Comparison of ENCODE assay signal across 8 cellular contexts in genomic region chr6:27517928-27518787, GRCh38. TPM values are rescaled to one million over a fixed set of nuclear protein-coding genes. Genes with fewer than 3 reads are reported as not detected.
A peak's percentile ranks its signal among the peaks of the same experiment; 100 is the strongest.
DNase-seq lines count a peak whose midpoint lies in the region; ATAC-seq, FAIRE-seq and TF ChIP-seq lines count a peak whose summit lies in the region.

No MANE protein-coding gene starts in this region.

- peaks cover 21% of the 10 kb centered on the region for H3K4me1 Mint-ChIP-seq in CD14-positive monocyte
- peaks cover 10% of the 10 kb centered on the region for H3K4me1 Mint-ChIP-seq in osteocyte (ENCODE audit: unreplicated experiment)

- no peak for FAIRE-seq in RCC 7860 (lab: Jason Lieb, UNC)

- H3K27ac Mint-ChIP-seq in CD14-positive monocyte (no peak overlapping the region), osteocyte (ENCODE audit: unreplicated experiment) (peak overlapping the region; percentile 79)

- DNase-seq in CD14-positive monocyte (ENCODE audit: low spot score) (no peak), HFF-Myc (ENCODE audit: extremely low read depth, low read depth) (no peak), SK-N-DZ (ENCODE audit: low spot score) (peak; percentile 22), epithelial cell of esophagus (ENCODE audit: low read depth) (no peak), osteocyte (ENCODE audit: extremely low spot score, unreplicated experiment) (no peak), RCC 7860 (ENCODE audit: low spot score) (no peak), NCI-H187 (lab: John Stamatoyannopoulos, UW) (no peak)

- H3K9me3 Mint-ChIP-seq in CD14-positive monocyte (peaks cover 0 to 5% (median 0%) of the 10 kb centered on the region in 7 donors), osteocyte (ENCODE audit: unreplicated experiment) (no peaks in the 10 kb centered on the region)

- H3K4me3 ChIP-seq in HFF-Myc (replicated peaks; ENCODE audit: low read depth, low read length) (peak overlapping the region; percentile 65), epithelial cell of esophagus (ENCODE audit: low read length) (peak overlapping the region; percentile 92)

- ATAC-seq in HG03039 (IDR thresholded peaks at IDR 0.05; ENCODE audit: unreplicated experiment) = no peak

- TF ChIP-seq CTCF in CD14-positive monocyte (IDR thresholded peaks at IDR 0.05) (no peak), HFF-Myc (IDR thresholded peaks at IDR 0.05; ENCODE audit: low read depth, low read length, missing control alignments) (no peak), epithelial cell of esophagus (IDR thresholded peaks at IDR 0.05; ENCODE audit: insufficient read depth, low read depth, low read length, missing control alignments) (no peak), osteocyte (IDR thresholded peaks at IDR 0.05) (no peak)

- H3K27me3 Mint-ChIP-seq in CD14-positive monocyte (ENCODE audit: low read depth in 3 of 3) (peaks cover 35 to 47% (median 41%) of the 10 kb centered on the region in 3 donors), osteocyte (ENCODE audit: unreplicated experiment) (peaks cover 44% of the 10 kb centered on the region)

- H3K4me3 Mint-ChIP-seq in CD14-positive monocyte = peak overlapping the region; percentile 84 to 97
- peak overlapping the region; percentile 78 for H3K4me3 Mint-ChIP-seq in osteocyte (ENCODE audit: unreplicated experiment)

- H3K36me3 Mint-ChIP-seq in CD14-positive monocyte (no peaks in the 10 kb centered on the region), osteocyte (ENCODE audit: unreplicated experiment) (no peaks in the 10 kb centered on the region)

- intact Hi-C loops in CD14-positive monocyte (cut with micrococcal nuclease) = loop anchor here in 1 of 2 donors (5.0 to 10.0 kb wide), 2 partner anchors 234 to 377 kb away; a partner anchor contains a TSS

RNA-seq across cellular contexts. Expression of gene ZNF184, which starts 45.3 kb away (rescaled TPM):
- 1 to 10 TPM; 1.5 TPM for polyA plus RNA-seq in CD14-positive monocyte
- polyA plus RNA-seq in SK-N-DZ (2014; cell fraction: cytosol; rRNA removed) = 8.6 and 11.1 TPM in 2 replicates
- polyA plus RNA-seq in SK-N-DZ (2014; cell fraction: nucleus; rRNA removed) = 7.1 and 9.7 TPM in 2 replicates
- total RNA-seq in osteocyte = 9.5 and 10.7 TPM in 2 replicates
